Comparison of ENCODE assay signal across 9 cellular contexts in genomic region chr13:46210362-46211083, GRCh38. TPM values are rescaled to one million over a fixed set of nuclear protein-coding genes. Genes with fewer than 3 reads are reported as not detected.
A peak's percentile ranks its signal among the peaks of the same experiment; 100 is the strongest.
DNase-seq lines count a peak whose midpoint lies in the region; ATAC-seq and TF ChIP-seq lines count a peak whose summit lies in the region.
"Had no signal": no experiment of that assay in that cellular context is flagged by ENCODE, and none has a peak within 500 bp of the region (broad histone marks: within the 10 kb centered on the region; RNA-seq: fewer than 3 reads in every experiment).

No MANE protein-coding gene starts in this region.

- H3K36me3 ChIP-seq in lower lobe of right lung (no peaks in the 10 kb centered on the region), suprapubic skin (no peaks in the 10 kb centered on the region)

- H3K4me1 ChIP-seq in lower lobe of right lung (peaks cover 12% of the 10 kb centered on the region), suprapubic skin (peaks cover 15% of the 10 kb centered on the region)

- DNase-seq in activated T-cell treated with anti-CD3 and anti-CD28 coated beads, Interleukin-2, amount 50 U/mL, for 4 hours, result no peak
- DNase-seq in activated T-cell treated with anti-CD3 and anti-CD28 coated beads, Interleukin-2, amount 50 U/mL, for 1 hour, result no peak
- DNase-seq in activated CD8-positive, alpha-beta T cell treated with anti-CD3 and anti-CD28 coated beads for 36 hours, result no peak
- no peak for DNase-seq in lower lobe of right lung
- DNase-seq in suprapubic skin (ENCODE audit: low spot score in 2 of 2), result no peak
- no peak for DNase-seq in NCI-H526 treated with DMSO at 0.1 percent for 48 hours (lab: John Stamatoyannopoulos, UW)
- DNase-seq: NCI-H2171 had no signal

- no peaks in the 10 kb centered on the region for H3K9me3 Mint-ChIP-seq in activated T-cell treated with anti-CD3 and anti-CD28 coated beads, Interleukin-2, amount 50 U/mL, for 4 hours
- no peaks in the 10 kb centered on the region for H3K9me3 Mint-ChIP-seq in activated CD8-positive, alpha-beta T cell treated with anti-CD3 and anti-CD28 coated beads for 36 hours

- H3K27ac ChIP-seq in lower lobe of right lung (peak overlapping the region; percentile 72), suprapubic skin (no peak overlapping the region)

- peaks cover 18% of the 10 kb centered on the region for H3K4me1 Mint-ChIP-seq in activated T-cell treated with anti-CD3 and anti-CD28 coated beads, Interleukin-2, amount 50 U/mL, for 4 hours (ENCODE audit: low read depth)
- H3K4me1 Mint-ChIP-seq in activated CD8-positive, alpha-beta T cell treated with anti-CD3 and anti-CD28 coated beads for 36 hours (ENCODE audit: low read depth), result peaks cover 33% of the 10 kb centered on the region

- intact Hi-C loops in activated CD8-positive, alpha-beta T cell treated with anti-CD3 and anti-CD28 coated beads for 36 hours (cut with micrococcal nuclease), result loop anchor here (5.0 kb wide), 1 partner anchor 33 kb away; no protein-coding TSS in a partner anchor
- intact Hi-C loops in lower lobe of right lung (cut with DNase I), result no loop called here

- POLR2A ChIA-PET in activated CD8-positive, alpha-beta T cell treated with anti-CD3 and anti-CD28 coated beads for 36 hours (lab: Charles Lee), result interaction anchor here (0.6 to 1.6 kb wide), 10 partner anchors 8 to 84 kb away, joined by 3 to 6 read pairs (median 4); partner anchors contain the start of gene LCP1

- 78% methylated on average over 6 of the region's 6 CpGs for WGBS in suprapubic skin

- no peak for TF ChIP-seq POLR2A in suprapubic skin (IDR thresholded peaks at IDR 0.05)

- no peak for TF ChIP-seq CTCF in activated CD8-positive, alpha-beta T cell treated with anti-CD3 and anti-CD28 coated beads for 36 hours (IDR thresholded peaks at IDR 0.05)
- TF ChIP-seq CTCF in lower lobe of right lung (IDR thresholded peaks at IDR 0.05) (no peak), suprapubic skin (IDR thresholded peaks at IDR 0.05) (no peak)

- H3K9me3 ChIP-seq in lower lobe of right lung (no peaks in the 10 kb centered on the region), suprapubic skin (no peaks in the 10 kb centered on the region)

- H3K27me3 ChIP-seq in lower lobe of right lung (ENCODE audit: low read depth), result no peaks in the 10 kb centered on the region
- no peaks in the 10 kb centered on the region for H3K27me3 ChIP-seq in suprapubic skin

- no peak for TF ChIP-seq EP300 in suprapubic skin (IDR thresholded peaks at IDR 0.05)

- H3K4me3 ChIP-seq in lower lobe of right lung (peak overlapping the region; percentile 57), suprapubic skin (peak overlapping the region; percentile 57)

- H3K4me3 Mint-ChIP-seq in activated T-cell treated with anti-CD3 and anti-CD28 coated beads, Interleukin-2, amount 50 U/mL, for 4 hours, result peak overlapping the region; percentile 83
- peak overlapping the region; percentile 79 for H3K4me3 Mint-ChIP-seq in activated CD8-positive, alpha-beta T cell treated with anti-CD3 and anti-CD28 coated beads for 36 hours

- CTCF ChIA-PET in activated CD8-positive, alpha-beta T cell treated with anti-CD3 and anti-CD28 coated beads for 36 hours (lab: Charles Lee), result interaction anchor here (0.9 to 2.7 kb wide), 6 partner anchors 11 to 111 kb away, joined by 3 to 9 read pairs (median 4); no protein-coding TSS in a partner anchor

- H3K27ac Mint-ChIP-seq in activated CD8-positive, alpha-beta T cell treated with anti-CD3 and anti-CD28 coated beads for 36 hours, result peak overlapping the region; percentile 91

- no peak for ATAC-seq in activated T-cell treated with anti-CD3 and anti-CD28 coated beads, Interleukin-2, amount 50 U/mL, for 4 hours
- no peak for ATAC-seq in activated CD8-positive, alpha-beta T cell treated with anti-CD3 and anti-CD28 coated beads for 36 hours
- no peak for ATAC-seq in lower lobe of right lung
- ATAC-seq in GM18867 (IDR thresholded peaks at IDR 0.05; ENCODE audit: unreplicated experiment), result no peak
- no peak for ATAC-seq in GM18868 (IDR thresholded peaks at IDR 0.05; ENCODE audit: unreplicated experiment)

- no peaks in the 10 kb centered on the region for H3K36me3 Mint-ChIP-seq in activated T-cell treated with anti-CD3 and anti-CD28 coated beads, Interleukin-2, amount 50 U/mL, for 4 hours (ENCODE audit: insufficient read depth)
- H3K36me3 Mint-ChIP-seq in activated CD8-positive, alpha-beta T cell treated with anti-CD3 and anti-CD28 coated beads for 36 hours (ENCODE audit: low read depth), result no peaks in the 10 kb centered on the region

- no peaks in the 10 kb centered on the region for H3K27me3 Mint-ChIP-seq in activated T-cell treated with anti-CD3 and anti-CD28 coated beads, Interleukin-2, amount 50 U/mL, for 4 hours (ENCODE audit: low read depth)
- H3K27me3 Mint-ChIP-seq in activated CD8-positive, alpha-beta T cell treated with anti-CD3 and anti-CD28 coated beads for 36 hours, result no peaks in the 10 kb centered on the region

RNA-seq across cellular contexts. Expression of gene LRRC63, which starts 1.2 kb away (rescaled TPM):
- under 1 TPM in 1 of 3 donors, not detected in 2; 0.16 TPM for total RNA-seq in activated T-cell treated with anti-CD3 and anti-CD28 coated beads, Interleukin-2, amount 50 U/mL, for 4 hours
- under 1 TPM; 0.47 to 0.59 TPM for total RNA-seq in activated CD8-positive, alpha-beta T cell treated with anti-CD3 and anti-CD28 coated beads for 36 hours
- total RNA-seq in lower lobe of right lung (1.7 TPM), suprapubic skin (not detected)

RNA-seq across cellular contexts. Expression of gene LCP1, which starts 28.5 kb away (rescaled TPM):
- total RNA-seq in activated T-cell treated with anti-CD3 and anti-CD28 coated beads, Interleukin-2, amount 50 U/mL, for 4 hours, result 100 to 1,000 TPM; 617 to 663 (median 631) TPM
- 1,000 to 10,000 TPM; 1,014 to 1,019 TPM for total RNA-seq in activated CD8-positive, alpha-beta T cell treated with anti-CD3 and anti-CD28 coated beads for 36 hours
- 371 TPM for total RNA-seq in lower lobe of right lung
- total RNA-seq in suprapubic skin, result 10 to 100 TPM; 16.1 to 50.2 (median 27.4) TPM
